31 cellular contexts compared by ENCODE assay signal in genomic region chr2:47620717-47621437, GRCh38. TPM values are rescaled to one million over a fixed set of nuclear protein-coding genes. Genes with fewer than 3 reads are reported as not detected.
"Had no signal": no experiment of that assay in that cellular context is flagged by ENCODE, and none has a peak within 500 bp of the region (broad histone marks: within the 10 kb centered on the region; RNA-seq: fewer than 3 reads in every experiment).

No MANE protein-coding gene starts in this region.

- H3K4me2 ChIP-seq: smooth muscle cell had no signal

- H3K27me3 Mint-ChIP-seq: activated naive CD8-positive, alpha-beta T cell treated with anti-CD3 and anti-CD28 coated beads for 36 hours; memory B cell had no signal

- FAIRE-seq: endothelial cell of umbilical vein, urothelium cell line had no signal

- H3K27ac ChIP-seq: adrenal gland, cardiac muscle cell, ovary, prostate gland, sigmoid colon, testis had no signal

- H3K27ac Mint-ChIP-seq: activated naive CD4-positive, alpha-beta T cell treated with anti-CD3 and anti-CD28 coated beads for 36 hours; activated naive CD8-positive, alpha-beta T cell treated with anti-CD3 and anti-CD28 coated beads for 36 hours; activated T-cell treated with anti-CD3 and anti-CD28 coated beads, Interleukin-2, amount 50 U/mL, for 72 hours; memory B cell; natural killer cell treated with Interleukin-12 subunit alpha and Interleukin-12 subunit beta and Interleukin-15 and Interleukin-18, amount 100 ng/mL, for 72 hours; T-helper 2 cell treated with Interferon-gamma antibody and Interleukin-4, amounts not matched to agents 5 μg/mL and 100 μg/mL, for 36 hours had no signal

- H3K4me1 Mint-ChIP-seq: activated naive CD8-positive, alpha-beta T cell treated with anti-CD3 and anti-CD28 coated beads for 36 hours had no signal

- H3K9me3 Mint-ChIP-seq: activated naive CD4-positive, alpha-beta T cell treated with anti-CD3 and anti-CD28 coated beads for 36 hours; activated naive CD8-positive, alpha-beta T cell treated with anti-CD3 and anti-CD28 coated beads for 36 hours; activated T-cell treated with anti-CD3 and anti-CD28 coated beads, Interleukin-2, amount 50 U/mL, for 72 hours; memory B cell; natural killer cell treated with Interleukin-12 subunit alpha and Interleukin-12 subunit beta and Interleukin-15 and Interleukin-18, amount 100 ng/mL, for 72 hours; T-helper 2 cell treated with Interferon-gamma antibody and Interleukin-4, amounts not matched to agents 5 μg/mL and 100 μg/mL, for 36 hours had no signal

- H3K4me1 ChIP-seq: adrenal gland, prostate gland, sigmoid colon, testis had no signal

- ATAC-seq: activated T-cell treated with anti-CD3 and anti-CD28 coated beads, Interleukin-2, amount 50 U/mL, for 72 hours; esophagus mucosa had no signal

- H3K36me3 Mint-ChIP-seq: activated naive CD8-positive, alpha-beta T cell treated with anti-CD3 and anti-CD28 coated beads for 36 hours; brain; memory B cell; natural killer cell treated with Interleukin-12 subunit alpha and Interleukin-12 subunit beta and Interleukin-15 and Interleukin-18, amount 100 ng/mL, for 72 hours had no signal

- H3K9me3 ChIP-seq: adrenal gland, ovary, prostate gland, sigmoid colon, testis had no signal

- H3K4me3 ChIP-seq: adrenal gland, cardiac muscle cell, ovary, prostate gland, sigmoid colon, smooth muscle cell, testis had no signal

- H3K36me3 ChIP-seq: adrenal gland, cardiac muscle cell, ovary, prostate gland, sigmoid colon had no signal

- DNase-seq: activated CD4-positive, alpha-beta T cell treated with anti-CD3 and anti-CD28 coated beads for 4 hours; activated CD4-positive, alpha-beta T cell treated with anti-CD3 and anti-CD28 coated beads, Interleukin-2, amount 50 U/mL, for 4 hours; activated effector memory CD4-positive, alpha-beta T cell treated with Interleukin-2 at 50 U/mL for 16 hours; activated naive CD4-positive, alpha-beta T cell treated with anti-CD3 and anti-CD28 coated beads for 36 hours; activated naive CD8-positive, alpha-beta T cell treated with anti-CD3 and anti-CD28 coated beads for 36 hours; activated T-cell treated with anti-CD3 and anti-CD28 coated beads for 4 hours; activated T-cell treated with anti-CD3 and anti-CD28 coated beads, Interleukin-2, amount 50 U/mL, for 72 hours; adrenal gland; aorta; cortex of kidney; foreskin fibroblast; ovary; retina; sigmoid colon; stimulated activated CD4-positive, alpha-beta T cell treated with anti-CD3 and anti-CD28 coated beads, Interleukin-15, amount 100 ng/mL, for 24 hours; stimulated activated CD4-positive, alpha-beta T cell treated with anti-CD3 and anti-CD28 coated beads, Interleukin-2, amount 100 ng/mL, for 24 hours; stimulated activated naive CD4-positive, alpha-beta T cell; T-helper 1 cell; testis; trophoblast cell had no signal

- H3K27me3 ChIP-seq: adrenal gland, cardiac muscle cell, ovary, sigmoid colon, testis had no signal

- H3K4me3 Mint-ChIP-seq: activated naive CD4-positive, alpha-beta T cell treated with anti-CD3 and anti-CD28 coated beads for 36 hours; activated naive CD8-positive, alpha-beta T cell treated with anti-CD3 and anti-CD28 coated beads for 36 hours; activated T-cell treated with anti-CD3 and anti-CD28 coated beads, Interleukin-2, amount 50 U/mL, for 72 hours; brain; memory B cell; natural killer cell treated with Interleukin-12 subunit alpha and Interleukin-12 subunit beta and Interleukin-15 and Interleukin-18, amount 100 ng/mL, for 72 hours; T-helper 2 cell treated with Interferon-gamma antibody and Interleukin-4, amounts not matched to agents 5 μg/mL and 100 μg/mL, for 36 hours had no signal

RNA-seq across cellular contexts. Expression of gene KCNK12, which starts 50.1 kb away (rescaled TPM):
- total RNA-seq: chondrocyte, endothelial cell of umbilical vein, esophagus mucosa had no signal
- polyA plus RNA-seq: aorta, endothelial cell of umbilical vein had no signal
